Comparison of ENCODE assay signal across 1 cellular context in genomic region chr14:68079941-68080697, GRCh38.
TF ChIP-seq lines count a peak whose summit lies in the region.

No MANE protein-coding gene starts in this region.

TF ChIP-seq in HepG2, 621 proteins besides CTCF, POLR2A, EP300 and RAD21 (continued from another document):
- TF ChIP-seq ARID5B (CRISPR knock-in tag; IDR thresholded peaks at IDR 0.05) = 0 out of 2 replicates have a peak, but pooled peaks have one; percentile 27
- TF ChIP-seq DRAP1 (CRISPR knock-in tag; IDR thresholded peaks at IDR 0.05) = no peak
- TF ChIP-seq ZNF24 (IDR thresholded peaks at IDR 0.05) = no peak
- no peak for TF ChIP-seq SATB2 (CRISPR knock-in tag; IDR thresholded peaks at IDR 0.05)
- no peak for TF ChIP-seq ZNF329 (CRISPR knock-in tag; IDR thresholded peaks at IDR 0.05; ENCODE audit: low read depth)
- peak; percentile 94 for TF ChIP-seq SIX4 (CRISPR knock-in tag; IDR thresholded peaks at IDR 0.05)
- TF ChIP-seq ZNF333 (CRISPR knock-in tag; IDR thresholded peaks at IDR 0.05; ENCODE audit: borderline replicate concordance) = no peak
- TF ChIP-seq ZNF512B (CRISPR knock-in tag; IDR thresholded peaks at IDR 0.05; ENCODE audit: borderline replicate concordance) = no peak
